Comparison of ENCODE assay signal across 8 cellular contexts in the genomic region with DNA sequence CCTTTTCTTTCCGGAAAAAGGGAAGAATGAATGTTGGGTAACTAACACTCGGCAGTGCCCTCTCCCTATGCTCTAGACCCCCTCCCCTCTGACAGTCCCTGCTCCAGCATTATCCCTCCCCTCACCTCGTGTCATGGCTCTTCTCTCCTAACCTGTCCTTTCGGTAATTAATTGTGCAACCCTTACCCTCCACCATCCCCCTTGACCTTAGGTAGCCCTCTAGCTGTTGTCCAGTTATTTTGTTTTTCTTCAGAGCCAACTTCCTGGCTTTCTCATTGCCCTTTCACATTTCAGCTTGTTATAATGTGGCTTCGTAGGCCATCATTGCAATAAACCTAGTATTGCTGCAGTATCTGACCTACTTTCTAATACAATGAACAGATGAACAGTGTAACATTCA.
"Had no signal": no experiment of that assay in that cellular context is flagged by ENCODE, and none has a peak within 500 bp of the region (broad histone marks: within the 10 kb centered on the region; RNA-seq: fewer than 3 reads in every experiment).

No MANE protein-coding gene starts in this region.

- H3K27ac ChIP-seq: HL-60 had no signal

- H3K4me3 Mint-ChIP-seq: GM23338, H9, IgD-negative memory B cell had no signal

- H3K27me3 Mint-ChIP-seq: IgD-negative memory B cell had no signal

- FAIRE-seq: H1, H54 had no signal

- H3K9me3 Mint-ChIP-seq: GM23338, H9, IgD-negative memory B cell had no signal

- H3K4me2 ChIP-seq: GM23338 had no signal

- H3K27ac Mint-ChIP-seq: GM23338, H9, IgD-negative memory B cell had no signal

- H2AFZ ChIP-seq: GM23338 had no signal

- ATAC-seq: GM23338 had no signal

- H3K4me3 ChIP-seq: GM23338 had no signal

- H3K4me1 Mint-ChIP-seq: GM23338, H9, IgD-negative memory B cell had no signal

- DNase-seq: H9, HCEC 1CT, KBM-7 had no signal
